Comparison of ENCODE assay signal across 8 cellular contexts in genomic region chr6:34526241-34526972, GRCh38. TPM values are rescaled to one million over a fixed set of nuclear protein-coding genes. Genes with fewer than 3 reads are reported as not detected.
DNase-seq lines count a peak whose midpoint lies in the region; ATAC-seq and TF ChIP-seq lines count a peak whose summit lies in the region.

No MANE protein-coding gene starts in this region.

- no peaks in the 10 kb centered on the region for H3K79me2 ChIP-seq in PC-9 (ENCODE audit: low read depth)
- H3K79me2 ChIP-seq in fibroblast of lung (ENCODE audit: control insufficient read depth, insufficient read depth, low read length), result no peaks in the 10 kb centered on the region

- intact Hi-C loops in CD8-positive, alpha-beta T cell (cut with DNase I, micrococcal nuclease), result loop anchor here (2.0 to 10.0 kb wide), 7 partner anchors 42 to 738 kb away; partner anchors contain the start of genes ANKS1A (in 1 of the 2), ILRUN (in 1 of the 2), LEMD2 (in 1 of the 2) and SMIM29 (in 1 of the 2)
- intact Hi-C loops in PC-9 (cut with micrococcal nuclease; ENCODE audit: unreplicated experiment) (loop anchor here (2.0 to 5.0 kb wide), 3 partner anchors 64 to 716 kb away; partner anchors contain the start of gene SMIM29), prostate gland (cut with DNase I) (loop anchor here (5.0 to 10.0 kb wide), 2 partner anchors 81 to 168 kb away; partner anchors contain the start of gene ILRUN), posterior vena cava (cut with DNase I) (loop anchor here in 1 of 2 donors (5.0 kb wide), 1 partner anchor 81 kb away; no protein-coding TSS in a partner anchor)

- no peaks in the 10 kb centered on the region for H3K9me3 Mint-ChIP-seq in CD8-positive, alpha-beta T cell

- CTCF ChIA-PET in CD8-positive, alpha-beta T cell (lab: Charles Lee), result interaction anchor here (1.2 to 2.8 kb wide), 6 partner anchors 8 to 613 kb away, joined by 3 to 15 read pairs (median 4); no protein-coding TSS in a partner anchor
- CTCF ChIA-PET in PC-9 (lab: Charles Lee), result interaction anchor here (0.8 kb wide), 1 partner anchor 498 kb away, joined by 3 read pairs; no protein-coding TSS in a partner anchor

- TF ChIP-seq POLR2A in prostate gland (IDR thresholded peaks at IDR 0.05), result no peak

- H3K27me3 Mint-ChIP-seq in CD8-positive, alpha-beta T cell (ENCODE audit: low read depth), result no peaks in the 10 kb centered on the region

- no peak overlapping the region for H3K27ac Mint-ChIP-seq in CD8-positive, alpha-beta T cell

- BruUV-seq in PC-9 (replicated peaks; lab: Mats Ljungman, UMichigan), result no TSS peak

- H3K36me3 Mint-ChIP-seq in CD8-positive, alpha-beta T cell, result no peaks in the 10 kb centered on the region

- H3K4me1 Mint-ChIP-seq in CD8-positive, alpha-beta T cell (ENCODE audit: low read depth), result peaks cover 14% of the 10 kb centered on the region

- H3K4me3 Mint-ChIP-seq in CD8-positive, alpha-beta T cell, result no peak overlapping the region

- no peak for TF ChIP-seq CTCF in CD8-positive, alpha-beta T cell (IDR thresholded peaks at IDR 0.05)
- TF ChIP-seq CTCF in PC-9 (conservative IDR thresholded peaks at IDR 0.05) (no peak), fibroblast of lung (conservative IDR thresholded peaks at IDR 0.05 in 1 of 2, IDR thresholded peaks at IDR 0.05 in 1 of 2; ENCODE audit: low read depth in 1 of 2, low read length in 2 of 2) (no peak), prostate gland (IDR thresholded peaks at IDR 0.05) (no peak)

- 54% methylated on average over 21 of the region's 23 CpGs for WGBS in prostate gland

- no peaks in the 10 kb centered on the region for H3K27me3 ChIP-seq in CD8-positive, alpha-beta T cell (ENCODE audit: insufficient read depth, low read length)
- H3K27me3 ChIP-seq in PC-9 (ENCODE audit: insufficient read depth, low read depth) (no peaks in the 10 kb centered on the region), fibroblast of lung (ENCODE audit: control insufficient read depth, insufficient read depth, low read length) (peaks cover 8% of the 10 kb centered on the region), prostate gland (replicated peaks; ENCODE audit: insufficient read depth) (no peaks in the 10 kb centered on the region)

- H3K9ac ChIP-seq in fibroblast of lung (ENCODE audit: insufficient read depth, low read length), result peak overlapping the region; percentile 16

- H2AFZ ChIP-seq in PC-9, result peak overlapping the region; percentile 48; the same call in 1 of the 2 replicates
- peak overlapping the region; percentile 70 for H2AFZ ChIP-seq in fibroblast of lung (ENCODE audit: low read length)

- H3K4me3 ChIP-seq in CD8-positive, alpha-beta T cell (ENCODE audit: low read depth, low read length), result no peak overlapping the region
- H3K4me3 ChIP-seq in PC-9, result peak overlapping the region; percentile 36; the same call in 1 of the 2 replicates
- peak overlapping the region in 2 of 4 experiments; percentile 11 to 31 for H3K4me3 ChIP-seq in fibroblast of lung (replicated peaks in 1 of 4; ENCODE audit: control extremely low read depth in 1 of 4, insufficient read depth in 1 of 4, low read depth in 3 of 4, low read length in 4 of 4)
- H3K4me3 ChIP-seq in prostate gland, result peak overlapping the region in 1 of 2 donors; percentile 11

- POLR2A ChIA-PET in CD8-positive, alpha-beta T cell (lab: Charles Lee), result interaction anchor here (0.8 kb wide), 1 partner anchor 231 kb away, joined by 3 read pairs; the partner anchor contains the start of gene SNRPC
- POLR2A ChIA-PET in PC-9 (lab: Charles Lee; ENCODE audit: unreplicated experiment), result no interaction called here

- no peak for ATAC-seq in CD8-positive, alpha-beta T cell

- no peaks in the 10 kb centered on the region for H3K9me2 ChIP-seq in PC-9 (ENCODE audit: insufficient read depth)

- H4K20me1 ChIP-seq in PC-9 (ENCODE audit: insufficient read depth) (no peaks in the 10 kb centered on the region), fibroblast of lung (ENCODE audit: control insufficient read depth, extremely low read depth, insufficient read depth, low read length) (no peaks in the 10 kb centered on the region)

- DNase-seq in CD8-positive, alpha-beta T cell, result no peak
- DNase-seq in PC-9 (no peak), fibroblast of lung (ENCODE audit: low read depth in 2 of 2) (no peak), prostate gland (ENCODE audit: low spot score) (no peak), pons (ENCODE audit: low spot score) (no peak), OCI-M1 (lab: John Stamatoyannopoulos, UW) (no peak), posterior vena cava (ENCODE audit: low spot score) (no peak)
- DNase-seq in central memory CD4-positive, alpha-beta T cell, result no peak

- H3K4me1 ChIP-seq in CD8-positive, alpha-beta T cell (ENCODE audit: insufficient read depth, low read length), result peaks cover 7% of the 10 kb centered on the region
- H3K4me1 ChIP-seq in PC-9 (replicated peaks; ENCODE audit: insufficient read depth) (peaks cover 12% of the 10 kb centered on the region), fibroblast of lung (ENCODE audit: control insufficient read depth, extremely low read depth, insufficient read depth, low read length) (no peaks in the 10 kb centered on the region), prostate gland (replicated peaks) (no peaks in the 10 kb centered on the region)

- H3K27ac ChIP-seq in CD8-positive, alpha-beta T cell (ENCODE audit: low read depth, low read length), result peak overlapping the region; percentile 58
- H3K27ac ChIP-seq in PC-9, result no peak overlapping the region
- no peak overlapping the region for H3K27ac ChIP-seq in fibroblast of lung (ENCODE audit: insufficient read depth, low read length)
- H3K27ac ChIP-seq in prostate gland, result peak overlapping the region; percentile 14 to 46

- peaks cover 4% of the 10 kb centered on the region; the same call in 1 of the 2 replicates for H3F3A ChIP-seq in PC-9 (ENCODE audit: insufficient read depth, low read depth)

- H3K9me3 ChIP-seq in CD8-positive, alpha-beta T cell (ENCODE audit: low read length), result no peaks in the 10 kb centered on the region
- H3K9me3 ChIP-seq in PC-9 (ENCODE audit: insufficient read depth, low read depth) (no peaks in the 10 kb centered on the region), fibroblast of lung (ENCODE audit: control insufficient read depth, insufficient read depth, low read depth, low read length) (no peaks in the 10 kb centered on the region), prostate gland (no peaks in the 10 kb centered on the region)

- H3K4me2 ChIP-seq in PC-9, result peak overlapping the region; percentile 84
- H3K4me2 ChIP-seq in fibroblast of lung (ENCODE audit: extremely low read depth, insufficient read depth, low read length), result peak overlapping the region; percentile 68

- H3K36me3 ChIP-seq in CD8-positive, alpha-beta T cell (ENCODE audit: insufficient read depth, low read length), result no peaks in the 10 kb centered on the region
- no peaks in the 10 kb centered on the region for H3K36me3 ChIP-seq in PC-9 (ENCODE audit: low read depth)
- no peaks in the 10 kb centered on the region for H3K36me3 ChIP-seq in fibroblast of lung (ENCODE audit: control insufficient read depth, insufficient read depth, low read length)
- H3K36me3 ChIP-seq in prostate gland, result no peaks in the 10 kb centered on the region

RNA-seq across cellular contexts. Expression of gene SPDEF, which starts 29.7 kb away (rescaled TPM):
- total RNA-seq in CD8-positive, alpha-beta T cell, result under 1 TPM; 0.22 to 0.43 TPM
- total RNA-seq in PC-9 (2021) (0.85 and 1.4 TPM in 2 replicates), fibroblast of lung (under 0.01 TPM in 2 replicates), prostate gland (100 to 1,000 TPM; 165 to 738 TPM), posterior vena cava (not detected)
- 0.03 TPM in 1 of 2 replicates, not detected in the other for polyA plus RNA-seq in fibroblast of lung
- not detected in 2 replicates for polyA plus RNA-seq in fibroblast of lung (2012)
- polyA minus RNA-seq in fibroblast of lung (ENCODE audit: low replicate concordance), result not detected in 2 replicates

Comparison
In these comparisons a context has a peak if more than half of its experiments do, and no peak if none do; other contexts are left out.
1. H3K27ac ChIP-seq: peak in CD8-positive, alpha-beta T cell (single experiment) and prostate gland (2 of 2); none in PC-9 (single experiment) and fibroblast of lung (single experiment).
2. RNA of gene SPDEF, which starts 29.7 kb away (total RNA-seq): 165 to 738 TPM in prostate gland; 0.85 to 1.4 TPM in PC-9, 0.22 to 0.43 TPM in CD8-positive, alpha-beta T cell, not detected in posterior vena cava and under 0.01 TPM in fibroblast of lung; every median in the first group is over 10 times any median in the second.